ENCODE assay signal across 26 cellular contexts in genomic region chr5:2464141-2464540, GRCh38.
"Had no signal": no experiment of that assay in that cellular context is flagged by ENCODE, and none has a peak within 500 bp of the region (broad histone marks: within the 10 kb centered on the region; RNA-seq: fewer than 3 reads in every experiment).

No MANE protein-coding gene starts in this region.

- H3K27me3 ChIP-seq: foreskin keratinocyte, hepatocyte, left lung had no signal

- H3K27ac ChIP-seq: coronary artery, dorsolateral prefrontal cortex, esophagus muscularis mucosa, foreskin keratinocyte, gastroesophageal sphincter, heart left ventricle, hepatocyte, left lung had no signal

- H3K27ac Mint-ChIP-seq: immature natural killer cell, memory B cell had no signal

- H3K4me1 Mint-ChIP-seq: immature natural killer cell, memory B cell had no signal

- H3K79me2 ChIP-seq: hepatocyte had no signal

- H3K4me2 ChIP-seq: hepatocyte had no signal

- ATAC-seq: foreskin keratinocyte, gastroesophageal sphincter, heart left ventricle, left cardiac atrium, left lung, left ventricle myocardium superior had no signal

- H3K4me3 Mint-ChIP-seq: immature natural killer cell, memory B cell had no signal

- H2AFZ ChIP-seq: hepatocyte had no signal

- H3K36me3 Mint-ChIP-seq: immature natural killer cell, memory B cell had no signal

- FAIRE-seq: colon, endothelial cell of umbilical vein, frontal cortex, kidney had no signal

- H3K9me3 ChIP-seq: esophagus muscularis mucosa, gastroesophageal sphincter, heart left ventricle, left lung had no signal

- H3K36me3 ChIP-seq: esophagus muscularis mucosa, gastroesophageal sphincter, heart left ventricle, left lung had no signal

- H3K4me1 ChIP-seq: esophagus muscularis mucosa, foreskin keratinocyte, gastroesophageal sphincter, heart left ventricle, left lung had no signal

- DNase-seq: dermis blood vessel endothelial cell; dorsolateral prefrontal cortex; effector CD4-positive, alpha-beta T cell; effector memory CD4-positive, alpha-beta T cell; foreskin keratinocyte; heart left ventricle; hypothalamus; immature natural killer cell; islet precursor cell; kidney; kidney glomerular epithelial cell; left cardiac atrium; left lung; left ventricle myocardium superior; mammary epithelial cell; mesendoderm; midbrain had no signal

- H3K4me3 ChIP-seq: coronary artery, dorsolateral prefrontal cortex, esophagus muscularis mucosa, gastroesophageal sphincter, heart left ventricle, hepatocyte, left lung, lung had no signal
